8 cellular contexts compared by ENCODE assay signal in the genomic region with DNA sequence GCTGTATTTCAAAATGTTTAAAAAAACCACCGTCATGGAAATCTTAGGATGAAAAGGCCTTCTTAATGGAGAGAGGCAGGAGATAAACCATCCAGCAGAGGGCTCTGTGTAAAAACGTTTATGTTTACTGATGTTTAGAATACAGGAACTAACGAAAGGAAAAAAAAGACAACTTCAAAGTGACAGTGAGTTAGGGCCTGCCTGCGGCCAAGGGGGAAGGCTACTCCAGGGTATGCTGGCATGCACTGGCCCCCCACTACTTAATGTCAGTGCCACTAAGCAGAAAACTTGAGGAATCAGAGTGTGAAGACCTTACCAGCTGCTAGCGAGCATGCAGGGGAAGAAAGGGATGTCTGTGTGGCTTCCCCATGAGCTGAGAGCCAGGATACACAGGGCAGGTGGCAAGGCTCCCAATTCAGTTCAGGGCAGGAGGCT. TPM values are rescaled to one million over a fixed set of nuclear protein-coding genes. Genes with fewer than 3 reads are reported as not detected.
DNase-seq lines count a peak whose midpoint lies in the region; ATAC-seq, FAIRE-seq and TF ChIP-seq lines count a peak whose summit lies in the region.

No MANE protein-coding gene starts in this region.

- H3K23ac ChIP-seq in mesenchymal stem cell (ENCODE audit: low read length in 2 of 2): no peak overlapping the region

- H3K4ac ChIP-seq in mesenchymal stem cell (ENCODE audit: low read depth in 1 of 2, low read length in 2 of 2): no peak overlapping the region

- 75% methylated on average over 5 of the region's 5 CpGs for WGBS in mammary epithelial cell (ENCODE audit: low coverage, missing lambda C conversion rate)
- WGBS in mesenchymal stem cell: 20% methylated on average over 5 of the region's 5 CpGs

- H3K4me3 ChIP-seq in mammary epithelial cell (replicated peaks in 1 of 3; ENCODE audit: insufficient read depth in 1 of 3, low read depth in 2 of 3, low read length in 3 of 3) (no peak overlapping the region), mesenchymal stem cell (ENCODE audit: insufficient read depth in 1 of 2, low read depth in 1 of 2, low read length in 2 of 2) (no peak overlapping the region)

- H3K27me3 ChIP-seq in mammary epithelial cell (ENCODE audit: insufficient read depth, low read length): no peaks in the 10 kb centered on the region
- H3K27me3 ChIP-seq in mesenchymal stem cell (ENCODE audit: control insufficient read depth in 1 of 2, insufficient read depth in 1 of 2, low read length in 2 of 2): no peaks in the 10 kb centered on the region

- dilution Hi-C loops in mammary epithelial cell (cut with HindIII; ENCODE audit: low sequenced_read_pairs): no loop called here

- CTCF ChIA-PET in mammary epithelial cell (lab: Charles Lee; ENCODE audit: low non-redundant PET): interaction anchor here (0.6 kb wide), 1 partner anchor 122 kb away, joined by 3 read pairs; no protein-coding TSS in a partner anchor

- no peaks in the 10 kb centered on the region for H3K79me1 ChIP-seq in mesenchymal stem cell (replicated peaks; ENCODE audit: low read length, poor library complexity, severe bottlenecking)

- H4K8ac ChIP-seq in mesenchymal stem cell (ENCODE audit: low read length): peak overlapping the region; percentile 80

- intact Hi-C loops in mammary epithelial cell (cut with micrococcal nuclease): loop anchor here (5.0 kb wide), 1 partner anchor 349 kb away; no protein-coding TSS in a partner anchor

- DNase-seq in D721Med (ENCODE audit: insufficient read length, low spot score) (no peak), H4 (ENCODE audit: low spot score) (peak; percentile 16), OCI-M2 (lab: John Stamatoyannopoulos, UW; ENCODE audit: unreplicated experiment) (peak; percentile 25), mammary epithelial cell (no peak), mesenchymal stem cell (peak; percentile 69), cerebellar cortex (ENCODE audit: low spot score) (no peak), activated gamma-delta T cell (lab: John Stamatoyannopoulos, UW) (no peak)

- no peak overlapping the region for H3K9ac ChIP-seq in mammary epithelial cell (ENCODE audit: insufficient read depth, low read length)
- H3K9ac ChIP-seq in mesenchymal stem cell (ENCODE audit: low read length): no peak overlapping the region

- no peaks in the 10 kb centered on the region for H3K9me3 ChIP-seq in mammary epithelial cell (replicated peaks; ENCODE audit: insufficient read depth, low read length)
- H3K9me3 ChIP-seq in mesenchymal stem cell (ENCODE audit: control insufficient read depth, low read length): no peaks in the 10 kb centered on the region

- H3K18ac ChIP-seq in mesenchymal stem cell (ENCODE audit: low read depth in 1 of 2, low read length in 2 of 2): peak overlapping the region in 1 of 2 experiments; percentile 77

- H2AK5ac ChIP-seq in mesenchymal stem cell (ENCODE audit: low read length, severe bottlenecking): no peak overlapping the region

- H3K36me3 ChIP-seq in mammary epithelial cell (ENCODE audit: insufficient read depth, low read length) (no peaks in the 10 kb centered on the region), mesenchymal stem cell (ENCODE audit: control insufficient read depth in 1 of 2, insufficient read depth in 2 of 2, low read depth in 1 of 2, low read length in 2 of 2) (peaks cover 4 to 7% of the 10 kb centered on the region in 2 experiments)

- no peak overlapping the region for H2BK120ac ChIP-seq in mesenchymal stem cell (ENCODE audit: low read depth, low read length)

- in situ Hi-C loops in mammary epithelial cell (cut with MboI; ENCODE audit: low sequenced_read_pairs in 2 of 2): loop anchor here (10.0 to 25.0 kb wide), 2 partner anchors 342 to 354 kb away; no protein-coding TSS in a partner anchor

- ATAC-seq in GM19455 (IDR thresholded peaks at IDR 0.05; ENCODE audit: unreplicated experiment): no peak

- H2BK15ac ChIP-seq in mesenchymal stem cell (ENCODE audit: low read depth, poor library complexity, severe bottlenecking): no peak overlapping the region

- BruUV-seq in mammary epithelial cell (replicated peaks; lab: Mats Ljungman, UMichigan): no TSS peak

- no peak overlapping the region for H3K27ac ChIP-seq in mammary epithelial cell (ENCODE audit: insufficient read depth, low read depth, low read length)
- no peak overlapping the region for H3K27ac ChIP-seq in mesenchymal stem cell (ENCODE audit: low read length, poor library complexity, severe bottlenecking)

- no peak overlapping the region for H2BK12ac ChIP-seq in mesenchymal stem cell (ENCODE audit: low read length in 2 of 2)

- no peak overlapping the region for H3K4me2 ChIP-seq in mammary epithelial cell (ENCODE audit: insufficient read depth, low read depth, low read length)
- H3K4me2 ChIP-seq in mesenchymal stem cell (ENCODE audit: low read length, poor library complexity, severe bottlenecking): peak overlapping the region; percentile 31

- H3K14ac ChIP-seq in mesenchymal stem cell (ENCODE audit: low read length in 2 of 2): no peak overlapping the region

- no peaks in the 10 kb centered on the region for H3K79me2 ChIP-seq in mammary epithelial cell (ENCODE audit: insufficient read depth, low read length)

- H4K20me1 ChIP-seq in mammary epithelial cell (ENCODE audit: insufficient read depth, low read length): no peaks in the 10 kb centered on the region

- H3K4me1 ChIP-seq in mammary epithelial cell (ENCODE audit: insufficient read depth, low read length) (no peaks in the 10 kb centered on the region), mesenchymal stem cell (ENCODE audit: control insufficient read depth, insufficient read depth, low read depth, low read length) (peaks cover 3% of the 10 kb centered on the region)

- peak; percentile 46 for TF ChIP-seq CTCF in D721Med (IDR thresholded peaks at IDR 0.05; ENCODE audit: insufficient read depth, missing control alignments)
- TF ChIP-seq CTCF in mammary epithelial cell (conservative IDR thresholded peaks at IDR 0.05 in 1 of 2, IDR thresholded peaks at IDR 0.05 in 1 of 2; ENCODE audit: extremely low read depth in 1 of 2, insufficient read depth in 1 of 2, low read depth in 1 of 2, low read length in 2 of 2): peak; percentile 22 to 44

- no peak overlapping the region for H2BK5ac ChIP-seq in mesenchymal stem cell (ENCODE audit: low read depth, low read length, poor library complexity, severe bottlenecking)

- no peak overlapping the region for H4K91ac ChIP-seq in mesenchymal stem cell (ENCODE audit: low read length)

- FAIRE-seq in D721Med (lab: Jason Lieb, UNC): no peak

- H2AFZ ChIP-seq in mammary epithelial cell (ENCODE audit: low read depth, low read length) (no peak overlapping the region), mesenchymal stem cell (ENCODE audit: low read depth, low read length) (no peak overlapping the region)

RNA-seq across cellular contexts. Expression of a gene that starts 47.7 kb away (rescaled TPM):
- total RNA-seq in H4 (2014; rRNA removed; shearing (Covaris generic)): 2.9 and 3.2 TPM in 2 replicates
- total RNA-seq in mammary epithelial cell: 1 to 10 TPM; 4.0 to 6.0 TPM
- polyA plus RNA-seq in mammary epithelial cell: 0.99 TPM
- polyA minus RNA-seq in mammary epithelial cell: 1.0 TPM
- polyA plus RNA-seq in mesenchymal stem cell (2013, experiment 1 of 2): 3.4 TPM
- polyA plus RNA-seq in mesenchymal stem cell (2013, experiment 2 of 2): 3.4 TPM

Comparison
In these comparisons a context has a peak if more than half of its experiments do, and no peak if none do; other contexts are left out.
1. DNase-seq: peak in H4 (single experiment), OCI-M2 (single experiment) and mesenchymal stem cell (single experiment); none in D721Med (single experiment), mammary epithelial cell (single experiment), cerebellar cortex (single experiment) and activated gamma-delta T cell (single experiment).